In genomic region chr14:80940146-80940545, GRCh38 we compare ENCODE assay signal across 12 cellular contexts. TPM values are rescaled to one million over a fixed set of nuclear protein-coding genes. Genes with fewer than 3 reads are reported as not detected.
DNase-seq lines count a peak whose midpoint lies in the region; ATAC-seq, FAIRE-seq and TF ChIP-seq lines count a peak whose summit lies in the region.
"Had no signal": no experiment of that assay in that cellular context is flagged by ENCODE, and none has a peak within 500 bp of the region (broad histone marks: within the 10 kb centered on the region; RNA-seq: fewer than 3 reads in every experiment).

No MANE protein-coding gene starts in this region.

- TF ChIP-seq RAD21 in A549 (conservative IDR thresholded peaks at IDR 0.05 in 1 of 2, IDR thresholded peaks at IDR 0.05 in 1 of 2) = no peak

- no peaks in the 10 kb centered on the region for H3K27me3 Mint-ChIP-seq in activated CD8-positive, alpha-beta T cell treated with anti-CD3 and anti-CD28 coated beads, Interleukin-2, amount 10 ng/mL, durations not matched to agents 7 days and 5 days (ENCODE audit: low read depth)

- 85% methylated on average over 1 of the region's 1 CpG for WGBS in A549 (ENCODE audit: missing lambda C conversion rate)

- DNase-seq in A549 (ENCODE audit: low read depth in 1 of 2, low spot score in 1 of 2) (no peak), LHCN-M2 (ENCODE audit: low read depth) (peak; percentile 37), kidney tubule cell (ENCODE audit: low spot score) (no peak), RWPE1 (ENCODE audit: low spot score) (no peak), dedifferentiated amniotic fluid mesenchymal stem cell (ENCODE audit: extremely low spot score) (no peak)
- DNase-seq in activated CD8-positive, alpha-beta T cell treated with anti-CD3 and anti-CD28 coated beads, Interleukin-2, amount 10 ng/mL, durations not matched to agents 7 days and 5 days = no peak
- DNase-seq: left ventricle myocardium superior, NCI-H2107, right cardiac atrium had no signal

- no peak for TF ChIP-seq EP300 in A549 (IDR thresholded peaks at IDR 0.05)

- no peaks in the 10 kb centered on the region for H3K9me3 ChIP-seq in A549
- H3K9me3 ChIP-seq: esophagus muscularis mucosa had no signal

- H3K4me3 ChIP-seq in A549 = no peak overlapping the region

- no peak overlapping the region for H3K27ac Mint-ChIP-seq in activated CD8-positive, alpha-beta T cell treated with anti-CD3 and anti-CD28 coated beads, Interleukin-2, amount 10 ng/mL, durations not matched to agents 7 days and 5 days

- CTCF ChIA-PET in A549 (lab: Yijun Ruan, JAX) (no interaction called here), RWPE1 (lab: Yijun Ruan, JAX) (interaction anchor here (0.6 kb wide), 1 partner anchor 170 kb away, joined by 3 read pairs; no protein-coding TSS in a partner anchor)
- CTCF ChIA-PET in activated CD8-positive, alpha-beta T cell treated with anti-CD3 and anti-CD28 coated beads, Interleukin-2, amount 10 ng/mL, durations not matched to agents 7 days and 5 days (lab: Charles Lee) = interaction anchor here (0.9 to 4.4 kb wide), 4 partner anchors 9 to 89 kb away, joined by 3 to 38 read pairs (median 4); no protein-coding TSS in a partner anchor

- H3K4me1 ChIP-seq in A549 = peaks cover 10% of the 10 kb centered on the region; the same call in 1 of the 3 replicates

- H3K27ac ChIP-seq in A549 = no peak overlapping the region
- no peak overlapping the region for H3K27ac ChIP-seq in RWPE1
- H3K27ac ChIP-seq: esophagus muscularis mucosa had no signal

- no peak for TF ChIP-seq POLR2A in A549 (IDR thresholded peaks at IDR 0.05; ENCODE audit: low read length)

- FAIRE-seq in A549 (lab: Jason Lieb, UNC) = peak; percentile 28

- H3K4me2 ChIP-seq in A549 = peak overlapping the region; percentile 77

- H3K4me3 Mint-ChIP-seq in activated CD8-positive, alpha-beta T cell treated with anti-CD3 and anti-CD28 coated beads, Interleukin-2, amount 10 ng/mL, durations not matched to agents 7 days and 5 days = peak overlapping the region; percentile 43

- POLR2A ChIA-PET in A549 (lab: Yijun Ruan, JAX) = interaction anchor here (1.1 kb wide), 1 partner anchor 279 kb away, joined by 3 read pairs; no protein-coding TSS in a partner anchor
- POLR2A ChIA-PET in activated CD8-positive, alpha-beta T cell treated with anti-CD3 and anti-CD28 coated beads, Interleukin-2, amount 10 ng/mL, durations not matched to agents 7 days and 5 days (lab: Charles Lee) = interaction anchor here (1.9 to 4.7 kb wide), 2 partner anchors 10 to 19 kb away, joined by 8 to 43 read pairs; no protein-coding TSS in a partner anchor
- POLR2A ChIA-PET in RWPE1 (lab: Yijun Ruan, JAX; ENCODE audit: low non-redundant PET) = no interaction called here

- peaks cover 7% of the 10 kb centered on the region for H3K36me3 Mint-ChIP-seq in activated CD8-positive, alpha-beta T cell treated with anti-CD3 and anti-CD28 coated beads, Interleukin-2, amount 10 ng/mL, durations not matched to agents 7 days and 5 days (ENCODE audit: low read depth)

- ATAC-seq in A549 (no peak), GM18508 (IDR thresholded peaks at IDR 0.05; ENCODE audit: insufficient read depth, unreplicated experiment) (peak; percentile 31), HG02642 (IDR thresholded peaks at IDR 0.05; ENCODE audit: poor library complexity, unreplicated experiment) (no peak)
- ATAC-seq in activated CD8-positive, alpha-beta T cell treated with anti-CD3 and anti-CD28 coated beads, Interleukin-2, amount 10 ng/mL, durations not matched to agents 7 days and 5 days = peak; percentile 10
- ATAC-seq: left ventricle myocardium superior, right cardiac atrium had no signal

- H3K4me1 Mint-ChIP-seq in activated CD8-positive, alpha-beta T cell treated with anti-CD3 and anti-CD28 coated beads, Interleukin-2, amount 10 ng/mL, durations not matched to agents 7 days and 5 days (ENCODE audit: low read depth) = peaks cover 29% of the 10 kb centered on the region

- no peaks in the 10 kb centered on the region for H3K9me3 Mint-ChIP-seq in activated CD8-positive, alpha-beta T cell treated with anti-CD3 and anti-CD28 coated beads, Interleukin-2, amount 10 ng/mL, durations not matched to agents 7 days and 5 days (ENCODE audit: insufficient read depth)

- TF ChIP-seq CTCF in A549 (IDR thresholded peaks at IDR 0.05) = no peak
- no peak for TF ChIP-seq CTCF in RWPE1 (conservative IDR thresholded peaks at IDR 0.05; ENCODE audit: low read depth)

TF ChIP-seq in A549, 52 proteins besides CTCF, POLR2A, EP300 and RAD21:
- TF ChIP-seq BCL3 (IDR thresholded peaks at IDR 0.05) (no peak), NFE2L2 (conservative IDR thresholded peaks at IDR 0.05; ENCODE audit: low read length) (no peak), BHLHE40 (IDR thresholded peaks at IDR 0.05; ENCODE audit: low read depth, low read length) (no peak), ESRRA (IDR thresholded peaks at IDR 0.05; ENCODE audit: borderline replicate concordance, low read length) (no peak), HMGXB4 (CRISPR knock-in tag; IDR thresholded peaks at IDR 0.05; ENCODE audit: borderline replicate concordance) (no peak)

RNA-seq across cellular contexts. Expression of gene CEP128, which starts 1.4 kb away (rescaled TPM):
- polyA plus RNA-seq in A549 (2011; rRNA removed) (5.7 and 7.0 TPM in 2 replicates), A549 (2017; fragmentation: RNase III; extraction: RNeasy Plus Mini Kit Qiagen cat#74134 plus additional on column Dnase treatment) (5.6 to 5.8 TPM (median 5.8 TPM) in 3 replicates)
- polyA plus RNA-seq in A549 (2012; cell fraction: cytosol; rRNA removed) = 2.2 and 2.5 TPM in 2 replicates
- polyA plus RNA-seq in A549 (2012; cell fraction: nucleus; rRNA removed) = 1.6 and 3.0 TPM in 2 replicates
- polyA minus RNA-seq in A549 (2011; rRNA and poly(A)+ RNA removed) = 26.2 and 35.3 TPM in 2 replicates
- total RNA-seq in LHCN-M2 (2014; rRNA removed) = 9.2 and 10.4 TPM in 2 replicates
- 2.2 TPM for polyA plus RNA-seq in LHCN-M2 (2012)
- 10 to 100 TPM; 32.9 to 35.8 TPM for total RNA-seq in activated CD8-positive, alpha-beta T cell treated with anti-CD3 and anti-CD28 coated beads, Interleukin-2, amount 10 ng/mL, durations not matched to agents 7 days and 5 days

RNA-seq across cellular contexts. Expression of gene TSHR, which starts 15.3 kb away (rescaled TPM):
- polyA plus RNA-seq in A549 (2011; rRNA removed) (not detected in 2 replicates), A549 (2017; fragmentation: RNase III; extraction: RNeasy Plus Mini Kit Qiagen cat#74134 plus additional on column Dnase treatment) (not detected in 3 replicates)
- polyA plus RNA-seq in A549 (2012; cell fraction: cytosol; rRNA removed) = not detected in 2 replicates
- polyA plus RNA-seq in A549 (2012; cell fraction: nucleus; rRNA removed) = not detected in 2 replicates
- polyA minus RNA-seq in A549 (2011; rRNA and poly(A)+ RNA removed) = not detected in 2 replicates
- 0.29 TPM in 1 of 2 replicates, not detected in the other for total RNA-seq in LHCN-M2 (2014; rRNA removed)
- 0.09 TPM for polyA plus RNA-seq in LHCN-M2 (2012)
- not detected for total RNA-seq in activated CD8-positive, alpha-beta T cell treated with anti-CD3 and anti-CD28 coated beads, Interleukin-2, amount 10 ng/mL, durations not matched to agents 7 days and 5 days
- total RNA-seq: left ventricle myocardium superior, right cardiac atrium had no signal

Comparison
In these comparisons a context has a peak if more than half of its experiments do, and no peak if none do; other contexts are left out.
1. ATAC-seq: peak in GM18508 (single experiment) and activated CD8-positive, alpha-beta T cell treated with anti-CD3 and anti-CD28 coated beads, Interleukin-2, amount 10 ng/mL, durations not matched to agents 7 days and 5 days (single experiment); none in A549 (0 of 2) and HG02642 (single experiment).